ENCODE assay signal across 15 cellular contexts in the genomic region with DNA sequence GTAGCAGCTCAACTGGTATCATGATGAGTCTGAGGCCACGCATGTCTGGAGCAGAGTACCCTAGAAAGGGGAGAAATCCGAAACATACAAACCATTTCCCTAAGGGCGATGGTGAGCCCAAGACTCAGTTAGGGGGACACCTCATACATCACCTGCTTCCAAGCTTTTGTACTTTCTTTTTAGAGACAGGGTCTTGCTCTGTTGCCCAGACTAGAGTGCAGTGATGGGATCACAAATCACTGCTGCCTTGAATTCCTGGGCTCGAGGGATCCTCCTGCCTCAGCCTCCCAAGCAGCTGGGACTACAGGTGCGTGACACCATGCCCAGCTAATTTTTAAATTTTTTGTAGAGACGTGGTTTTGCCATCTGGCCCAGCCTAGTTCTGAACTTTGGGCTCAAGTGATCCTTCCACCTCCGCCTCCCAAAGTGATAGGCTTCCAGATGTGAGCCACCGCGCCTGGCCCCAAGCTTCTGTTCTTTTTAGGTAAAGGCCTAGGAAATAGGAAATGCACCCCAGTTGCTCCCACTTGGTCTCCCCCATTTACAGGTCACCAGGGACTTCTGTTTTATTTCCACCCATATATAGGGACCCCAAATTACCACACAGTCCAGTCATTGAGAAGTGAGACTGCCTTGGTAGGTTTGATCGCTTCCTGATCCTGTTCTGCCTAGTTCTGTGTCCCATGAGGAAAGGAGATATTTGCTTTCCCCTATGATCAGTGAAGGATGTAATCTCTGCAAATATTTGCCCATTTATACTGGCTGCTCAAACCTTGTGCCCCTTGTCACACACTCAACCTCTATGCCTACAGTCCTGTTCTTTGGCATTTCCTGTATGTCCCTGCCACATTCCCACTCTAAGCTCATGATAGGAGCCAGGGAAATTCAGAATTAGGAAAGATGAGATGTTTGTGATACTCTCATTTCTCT. TPM values are rescaled to one million over a fixed set of nuclear protein-coding genes. Genes with fewer than 3 reads are reported as not detected.
A peak's percentile ranks its signal among the peaks of the same experiment; 100 is the strongest.
DNase-seq lines count a peak whose midpoint lies in the region; ATAC-seq, FAIRE-seq and TF ChIP-seq lines count a peak whose summit lies in the region.
"Had no signal": no experiment of that assay in that cellular context is flagged by ENCODE, and none has a peak within 500 bp of the region (broad histone marks: within the 10 kb centered on the region; RNA-seq: fewer than 3 reads in every experiment).

A gene with protein sequence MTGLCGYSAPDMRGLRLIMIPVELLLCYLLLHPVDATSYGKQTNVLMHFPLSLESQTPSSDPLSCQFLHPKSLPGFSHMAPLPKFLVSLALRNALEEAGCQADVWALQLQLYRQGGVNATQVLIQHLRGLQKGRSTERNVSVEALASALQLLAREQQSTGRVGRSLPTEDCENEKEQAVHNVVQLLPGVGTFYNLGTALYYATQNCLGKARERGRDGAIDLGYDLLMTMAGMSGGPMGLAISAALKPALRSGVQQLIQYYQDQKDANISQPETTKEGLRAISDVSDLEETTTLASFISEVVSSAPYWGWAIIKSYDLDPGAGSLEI (minus strand): TSS at position 728 of the 930 bp plus-strand sequence. CDS start 112 bp downstream, at position 616.

- ATAC-seq in stimulated activated memory B cell treated with anti-CD40 and anti-IgM and Interleukin-4, amounts not matched to agents 10 μg/mL and 1 μg/mL and 100 μg/mL, for 72 hours, result no peak
- no peak for ATAC-seq in GM19023 (IDR thresholded peaks at IDR 0.05; ENCODE audit: unreplicated experiment)
- ATAC-seq: GM12878 had no signal

- no peak for FAIRE-seq in GM12891 (lab: Jason Lieb, UNC)
- FAIRE-seq: endometrium, GM12878, keratinocyte had no signal

- no peak for TF ChIP-seq CTCF in VCaP (conservative IDR thresholded peaks at IDR 0.05)

- peak within 1 kb of the TSS; percentile 93 for H3K4me3 Mint-ChIP-seq in activated naive CD4-positive, alpha-beta T cell treated with anti-CD3 and anti-CD28 coated beads for 36 hours
- H3K4me3 Mint-ChIP-seq in immature natural killer cell, result peak within 1 kb of the TSS; percentile 38 to 99 (median 97)
- peak within 1 kb of the TSS; percentile 93 for H3K4me3 Mint-ChIP-seq in stimulated activated memory B cell treated with anti-CD40 and anti-IgM and Interleukin-4, amounts not matched to agents 10 μg/mL and 1 μg/mL and 100 μg/mL, for 72 hours

- H3K27ac ChIP-seq in VCaP, result peak within 1 kb of the TSS; percentile 93
- H3K27ac ChIP-seq: cardiac muscle cell, uterus had no signal

- no peaks in the 10 kb centered on the region for H3K9me3 Mint-ChIP-seq in activated naive CD4-positive, alpha-beta T cell treated with anti-CD3 and anti-CD28 coated beads for 36 hours
- H3K9me3 Mint-ChIP-seq in immature natural killer cell, result no peaks in the 10 kb centered on the region
- no peaks in the 10 kb centered on the region for H3K9me3 Mint-ChIP-seq in stimulated activated memory B cell treated with anti-CD40 and anti-IgM and Interleukin-4, amounts not matched to agents 10 μg/mL and 1 μg/mL and 100 μg/mL, for 72 hours

- CTCF ChIA-PET in activated naive CD4-positive, alpha-beta T cell treated with anti-CD3 and anti-CD28 coated beads for 36 hours (lab: Charles Lee), result interaction anchor here (0.6 to 1.1 kb wide), 2 partner anchors 62 to 969 kb away, joined by 3 read pairs; no protein-coding TSS in a partner anchor

- intact Hi-C loops in activated naive CD4-positive, alpha-beta T cell treated with anti-CD3 and anti-CD28 coated beads for 36 hours (cut with micrococcal nuclease), result no loop called here

- no peak for TF ChIP-seq POLR2A in GM12891 (IDR thresholded peaks at IDR 0.05; ENCODE audit: low read depth, low read length)

- no peak for DNase-seq in activated naive CD4-positive, alpha-beta T cell treated with anti-CD3 and anti-CD28 coated beads for 36 hours
- no peak for DNase-seq in activated naive CD4-positive, alpha-beta T cell treated with anti-CD3 and anti-CD28 coated beads, Interleukin-2, amount 50 U/mL, for 16 hours
- DNase-seq in immature natural killer cell (no peak), GM12891 (ENCODE audit: insufficient read length, low spot score) (no peak), Ammon's horn (ENCODE audit: low spot score) (no peak)
- DNase-seq: KG1, NCI-H524 treated with DMSO at 0.1 percent for 48 hours, uterus had no signal

- H3K4me1 Mint-ChIP-seq in activated naive CD4-positive, alpha-beta T cell treated with anti-CD3 and anti-CD28 coated beads for 36 hours (ENCODE audit: low read depth), result peaks cover 20% of the 10 kb centered on the region
- peaks cover 25 to 42% of the 10 kb centered on the region in 2 donors for H3K4me1 Mint-ChIP-seq in immature natural killer cell
- H3K4me1 Mint-ChIP-seq in stimulated activated memory B cell treated with anti-CD40 and anti-IgM and Interleukin-4, amounts not matched to agents 10 μg/mL and 1 μg/mL and 100 μg/mL, for 72 hours, result peaks cover 27% of the 10 kb centered on the region

- H3K27ac Mint-ChIP-seq in activated naive CD4-positive, alpha-beta T cell treated with anti-CD3 and anti-CD28 coated beads for 36 hours, result no peak within 1 kb of the TSS
- peak within 1 kb of the TSS; percentile 67 to 97 (median 90) for H3K27ac Mint-ChIP-seq in immature natural killer cell
- H3K27ac Mint-ChIP-seq in stimulated activated memory B cell treated with anti-CD40 and anti-IgM and Interleukin-4, amounts not matched to agents 10 μg/mL and 1 μg/mL and 100 μg/mL, for 72 hours, result peak within 1 kb of the TSS; percentile 89

- peaks cover 5% of the 10 kb centered on the region for H3K36me3 Mint-ChIP-seq in activated naive CD4-positive, alpha-beta T cell treated with anti-CD3 and anti-CD28 coated beads for 36 hours (ENCODE audit: low read depth)
- H3K36me3 Mint-ChIP-seq in immature natural killer cell, result no peaks in the 10 kb centered on the region
- no peaks in the 10 kb centered on the region for H3K36me3 Mint-ChIP-seq in stimulated activated memory B cell treated with anti-CD40 and anti-IgM and Interleukin-4, amounts not matched to agents 10 μg/mL and 1 μg/mL and 100 μg/mL, for 72 hours

- no peaks in the 10 kb centered on the region for H3K27me3 Mint-ChIP-seq in activated naive CD4-positive, alpha-beta T cell treated with anti-CD3 and anti-CD28 coated beads for 36 hours (ENCODE audit: low read depth)
- H3K27me3 Mint-ChIP-seq in immature natural killer cell (ENCODE audit: low read depth in 3 of 3), result peaks cover 0 to 4% (median 4%) of the 10 kb centered on the region in 3 donors
- H3K27me3 Mint-ChIP-seq in stimulated activated memory B cell treated with anti-CD40 and anti-IgM and Interleukin-4, amounts not matched to agents 10 μg/mL and 1 μg/mL and 100 μg/mL, for 72 hours, result no peaks in the 10 kb centered on the region

TF ChIP-seq in GM12891, 5 proteins besides CTCF, POLR2A, EP300 and RAD21:
- TF ChIP-seq SPI1 (IDR thresholded peaks at IDR 0.05; ENCODE audit: low read depth, low read length), result no peak
- TF ChIP-seq POU2F2 (IDR thresholded peaks at IDR 0.05; ENCODE audit: low read depth, low read length), result no peak
- no peak for TF ChIP-seq TAF1 (IDR thresholded peaks at IDR 0.05; ENCODE audit: low read depth, low read length)
- no peak for TF ChIP-seq PAX5 (IDR thresholded peaks at IDR 0.05; ENCODE audit: insufficient read depth, low read length, severe bottlenecking)
- TF ChIP-seq POLR2AphosphoS5 (IDR thresholded peaks at IDR 0.05; ENCODE audit: low read depth, low read length), result no peak
TF ChIP-seq in GM12891: peak in this region for 0.

RNA-seq across cellular contexts. Expression of the gene that starts here (rescaled TPM):
- not detected for total RNA-seq in activated naive CD4-positive, alpha-beta T cell treated with anti-CD3 and anti-CD28 coated beads for 36 hours
- not detected for polyA plus RNA-seq in immature natural killer cell
- 0.15 TPM for polyA plus RNA-seq in GM12891 (2012; ENCODE audit: low read depth, missing spikeins)
- total RNA-seq: cardiac muscle cell, uterus had no signal
- polyA plus RNA-seq: cardiac muscle cell, keratinocyte had no signal
